In the genomic region with DNA sequence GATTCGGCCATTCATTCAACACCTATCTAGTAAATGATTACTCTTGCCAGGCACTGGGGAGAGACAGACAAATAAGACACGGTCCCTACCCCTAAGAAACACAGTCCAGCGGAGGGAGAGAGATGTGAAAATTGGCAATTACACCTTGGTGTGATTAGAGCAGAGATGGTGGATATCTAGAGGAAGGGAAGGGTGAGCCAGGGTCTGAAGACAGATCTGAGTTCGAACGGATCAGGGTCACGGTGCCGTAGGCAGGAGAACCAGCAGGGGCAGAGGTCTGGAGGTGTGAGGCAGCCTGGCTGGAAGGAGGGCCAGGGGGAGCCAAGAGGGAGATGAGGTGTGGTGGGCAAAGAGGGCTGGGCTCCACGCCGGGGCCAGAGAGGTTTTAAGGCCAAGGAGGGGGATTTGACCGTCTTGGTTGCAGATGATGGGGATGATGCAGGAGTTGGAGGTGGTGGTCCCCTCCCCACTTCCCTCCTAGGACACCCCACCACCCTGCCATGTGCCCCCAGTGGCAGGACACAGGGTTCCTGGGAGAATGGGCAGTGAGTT, we compare ENCODE assay signal across 1 cellular context.
TF ChIP-seq lines count a peak whose summit lies in the region.

No MANE protein-coding gene starts in this region.

TF ChIP-seq in WTC11, 78 proteins besides CTCF, POLR2A, EP300 and RAD21 (continued from another document):
- TF ChIP-seq, protein P1, sequence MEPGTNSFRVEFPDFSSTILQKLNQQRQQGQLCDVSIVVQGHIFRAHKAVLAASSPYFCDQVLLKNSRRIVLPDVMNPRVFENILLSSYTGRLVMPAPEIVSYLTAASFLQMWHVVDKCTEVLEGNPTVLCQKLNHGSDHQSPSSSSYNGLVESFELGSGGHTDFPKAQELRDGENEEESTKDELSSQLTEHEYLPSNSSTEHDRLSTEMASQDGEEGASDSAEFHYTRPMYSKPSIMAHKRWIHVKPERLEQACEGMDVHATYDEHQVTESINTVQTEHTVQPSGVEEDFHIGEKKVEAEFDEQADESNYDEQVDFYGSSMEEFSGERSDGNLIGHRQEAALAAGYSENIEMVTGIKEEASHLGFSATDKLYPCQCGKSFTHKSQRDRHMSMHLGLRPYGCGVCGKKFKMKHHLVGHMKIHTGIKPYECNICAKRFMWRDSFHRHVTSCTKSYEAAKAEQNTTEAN (CRISPR knock-in tag; IDR thresholded peaks at IDR 0.05): no peak
- TF ChIP-seq AFF4 (CRISPR knock-in tag; IDR thresholded peaks at IDR 0.05; ENCODE audit: borderline replicate concordance) (no peak), HMGXB4 (CRISPR knock-in tag; IDR thresholded peaks at IDR 0.05) (no peak), MXD4 (CRISPR knock-in tag; IDR thresholded peaks at IDR 0.05; ENCODE audit: borderline replicate concordance) (no peak), ZNF423 (CRISPR knock-in tag; IDR thresholded peaks at IDR 0.05) (no peak), IRF2 (CRISPR knock-in tag; IDR thresholded peaks at IDR 0.05; ENCODE audit: borderline replicate concordance, low read depth) (no peak), NR3C1 (CRISPR knock-in tag; conservative IDR thresholded peaks at IDR 0.05; ENCODE audit: low read depth) (no peak), ZNF416 (CRISPR knock-in tag; IDR thresholded peaks at IDR 0.05) (no peak), RORB (CRISPR knock-in tag; IDR thresholded peaks at IDR 0.05) (no peak), SMAD3 (CRISPR knock-in tag; IDR thresholded peaks at IDR 0.05; ENCODE audit: borderline replicate concordance) (no peak), TEAD4 (CRISPR knock-in tag; IDR thresholded peaks at IDR 0.05) (no peak)
- TF ChIP-seq, protein P2, sequence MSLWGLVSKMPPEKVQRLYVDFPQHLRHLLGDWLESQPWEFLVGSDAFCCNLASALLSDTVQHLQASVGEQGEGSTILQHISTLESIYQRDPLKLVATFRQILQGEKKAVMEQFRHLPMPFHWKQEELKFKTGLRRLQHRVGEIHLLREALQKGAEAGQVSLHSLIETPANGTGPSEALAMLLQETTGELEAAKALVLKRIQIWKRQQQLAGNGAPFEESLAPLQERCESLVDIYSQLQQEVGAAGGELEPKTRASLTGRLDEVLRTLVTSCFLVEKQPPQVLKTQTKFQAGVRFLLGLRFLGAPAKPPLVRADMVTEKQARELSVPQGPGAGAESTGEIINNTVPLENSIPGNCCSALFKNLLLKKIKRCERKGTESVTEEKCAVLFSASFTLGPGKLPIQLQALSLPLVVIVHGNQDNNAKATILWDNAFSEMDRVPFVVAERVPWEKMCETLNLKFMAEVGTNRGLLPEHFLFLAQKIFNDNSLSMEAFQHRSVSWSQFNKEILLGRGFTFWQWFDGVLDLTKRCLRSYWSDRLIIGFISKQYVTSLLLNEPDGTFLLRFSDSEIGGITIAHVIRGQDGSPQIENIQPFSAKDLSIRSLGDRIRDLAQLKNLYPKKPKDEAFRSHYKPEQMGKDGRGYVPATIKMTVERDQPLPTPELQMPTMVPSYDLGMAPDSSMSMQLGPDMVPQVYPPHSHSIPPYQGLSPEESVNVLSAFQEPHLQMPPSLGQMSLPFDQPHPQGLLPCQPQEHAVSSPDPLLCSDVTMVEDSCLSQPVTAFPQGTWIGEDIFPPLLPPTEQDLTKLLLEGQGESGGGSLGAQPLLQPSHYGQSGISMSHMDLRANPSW (CRISPR knock-in tag; conservative IDR thresholded peaks at IDR 0.05; ENCODE audit: low read depth): no peak
- TF ChIP-seq, protein P3, sequence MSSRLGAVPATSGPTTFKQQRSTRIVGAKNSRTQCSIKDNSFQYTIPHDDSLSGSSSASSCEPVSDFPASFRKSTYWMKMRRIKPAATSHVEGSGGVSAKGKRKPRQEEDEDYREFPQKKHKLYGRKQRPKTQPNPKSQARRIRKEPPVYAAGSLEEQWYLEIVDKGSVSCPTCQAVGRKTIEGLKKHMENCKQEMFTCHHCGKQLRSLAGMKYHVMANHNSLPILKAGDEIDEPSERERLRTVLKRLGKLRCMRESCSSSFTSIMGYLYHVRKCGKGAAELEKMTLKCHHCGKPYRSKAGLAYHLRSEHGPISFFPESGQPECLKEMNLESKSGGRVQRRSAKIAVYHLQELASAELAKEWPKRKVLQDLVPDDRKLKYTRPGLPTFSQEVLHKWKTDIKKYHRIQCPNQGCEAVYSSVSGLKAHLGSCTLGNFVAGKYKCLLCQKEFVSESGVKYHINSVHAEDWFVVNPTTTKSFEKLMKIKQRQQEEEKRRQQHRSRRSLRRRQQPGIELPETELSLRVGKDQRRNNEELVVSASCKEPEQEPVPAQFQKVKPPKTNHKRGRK (CRISPR knock-in tag; IDR thresholded peaks at IDR 0.05; ENCODE audit: borderline replicate concordance): no peak
- TF ChIP-seq, protein P4, sequence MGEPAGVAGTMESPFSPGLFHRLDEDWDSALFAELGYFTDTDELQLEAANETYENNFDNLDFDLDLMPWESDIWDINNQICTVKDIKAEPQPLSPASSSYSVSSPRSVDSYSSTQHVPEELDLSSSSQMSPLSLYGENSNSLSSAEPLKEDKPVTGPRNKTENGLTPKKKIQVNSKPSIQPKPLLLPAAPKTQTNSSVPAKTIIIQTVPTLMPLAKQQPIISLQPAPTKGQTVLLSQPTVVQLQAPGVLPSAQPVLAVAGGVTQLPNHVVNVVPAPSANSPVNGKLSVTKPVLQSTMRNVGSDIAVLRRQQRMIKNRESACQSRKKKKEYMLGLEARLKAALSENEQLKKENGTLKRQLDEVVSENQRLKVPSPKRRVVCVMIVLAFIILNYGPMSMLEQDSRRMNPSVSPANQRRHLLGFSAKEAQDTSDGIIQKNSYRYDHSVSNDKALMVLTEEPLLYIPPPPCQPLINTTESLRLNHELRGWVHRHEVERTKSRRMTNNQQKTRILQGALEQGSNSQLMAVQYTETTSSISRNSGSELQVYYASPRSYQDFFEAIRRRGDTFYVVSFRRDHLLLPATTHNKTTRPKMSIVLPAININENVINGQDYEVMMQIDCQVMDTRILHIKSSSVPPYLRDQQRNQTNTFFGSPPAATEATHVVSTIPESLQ (CRISPR knock-in tag; IDR thresholded peaks at IDR 0.05): no peak
- TF ChIP-seq, protein P5, sequence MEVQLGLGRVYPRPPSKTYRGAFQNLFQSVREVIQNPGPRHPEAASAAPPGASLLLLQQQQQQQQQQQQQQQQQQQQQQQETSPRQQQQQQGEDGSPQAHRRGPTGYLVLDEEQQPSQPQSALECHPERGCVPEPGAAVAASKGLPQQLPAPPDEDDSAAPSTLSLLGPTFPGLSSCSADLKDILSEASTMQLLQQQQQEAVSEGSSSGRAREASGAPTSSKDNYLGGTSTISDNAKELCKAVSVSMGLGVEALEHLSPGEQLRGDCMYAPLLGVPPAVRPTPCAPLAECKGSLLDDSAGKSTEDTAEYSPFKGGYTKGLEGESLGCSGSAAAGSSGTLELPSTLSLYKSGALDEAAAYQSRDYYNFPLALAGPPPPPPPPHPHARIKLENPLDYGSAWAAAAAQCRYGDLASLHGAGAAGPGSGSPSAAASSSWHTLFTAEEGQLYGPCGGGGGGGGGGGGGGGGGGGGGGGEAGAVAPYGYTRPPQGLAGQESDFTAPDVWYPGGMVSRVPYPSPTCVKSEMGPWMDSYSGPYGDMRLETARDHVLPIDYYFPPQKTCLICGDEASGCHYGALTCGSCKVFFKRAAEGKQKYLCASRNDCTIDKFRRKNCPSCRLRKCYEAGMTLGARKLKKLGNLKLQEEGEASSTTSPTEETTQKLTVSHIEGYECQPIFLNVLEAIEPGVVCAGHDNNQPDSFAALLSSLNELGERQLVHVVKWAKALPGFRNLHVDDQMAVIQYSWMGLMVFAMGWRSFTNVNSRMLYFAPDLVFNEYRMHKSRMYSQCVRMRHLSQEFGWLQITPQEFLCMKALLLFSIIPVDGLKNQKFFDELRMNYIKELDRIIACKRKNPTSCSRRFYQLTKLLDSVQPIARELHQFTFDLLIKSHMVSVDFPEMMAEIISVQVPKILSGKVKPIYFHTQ (CRISPR knock-in tag; IDR thresholded peaks at IDR 0.05): no peak
